In genomic region chr22:30416403-30416802, GRCh38 we compare ENCODE assay signal across 27 cellular contexts. TPM values are rescaled to one million over a fixed set of nuclear protein-coding genes. Genes with fewer than 3 reads are reported as not detected.
DNase-seq lines count a peak whose midpoint lies in the region; ATAC-seq, FAIRE-seq and TF ChIP-seq lines count a peak whose summit lies in the region.
"Had no signal": no experiment of that assay in that cellular context is flagged by ENCODE, and none has a peak within 500 bp of the region (broad histone marks: within the 10 kb centered on the region; RNA-seq: fewer than 3 reads in every experiment).

No MANE protein-coding gene starts in this region.

- peaks cover 48% of the 10 kb centered on the region for H3K36me3 Mint-ChIP-seq in T-cell
- H3K36me3 Mint-ChIP-seq in neural progenitor cell = peaks cover 40% of the 10 kb centered on the region

- H3K79me2 ChIP-seq in mammary epithelial cell (ENCODE audit: insufficient read depth, low read length) (peaks cover 51% of the 10 kb centered on the region), neural progenitor cell (ENCODE audit: low read depth) (no peaks in the 10 kb centered on the region)

- DNase-seq in mammary epithelial cell = peak; percentile 68
- DNase-seq in breast epithelium (ENCODE audit: low spot score in 2 of 2) = no peak
- peak; percentile 78 for DNase-seq in bronchial epithelial cell (ENCODE audit: low read depth)
- peak in 1 of 2 donors; percentile 41 for DNase-seq in left colon
- DNase-seq in T-cell = no peak
- no peak for DNase-seq in neural progenitor cell (ENCODE audit: low spot score)
- no peak for DNase-seq in GM12892 (ENCODE audit: insufficient read length)
- DNase-seq: activated CD4-positive, alpha-beta T cell treated with anti-CD3 and anti-CD28 coated beads for 48 hours; activated CD8-positive, alpha-beta memory T cell treated with anti-CD3 and anti-CD28 coated beads, Interleukin-2, amount 50 U/mL, for 48 hours; activated gamma-delta T cell treated with Interleukin-2 at 50 U/mL for 16 hours; aorta; CD4-positive, CD25-positive, alpha-beta regulatory T cell; DMS79; foreskin fibroblast; kidney; mesendoderm; MV-4-11; NCI-H2081 treated with DMSO at 0.1 percent for 48 hours; NCI-H510A treated with DMSO at 0.1 percent for 48 hours; psoas muscle had no signal

- H3K4me1 Mint-ChIP-seq in T-cell = peaks cover 38 to 41% (median 41%) of the 10 kb centered on the region in 3 donors
- peaks cover 16% of the 10 kb centered on the region for H3K4me1 Mint-ChIP-seq in neural progenitor cell

- 5% methylated on average over 2 of the region's 2 CpGs for WGBS in mammary epithelial cell (ENCODE audit: low coverage, missing lambda C conversion rate)

- FAIRE-seq in bronchial epithelial cell (lab: Jason Lieb, UNC) = no peak
- no peak for FAIRE-seq in GM12892 (lab: Jason Lieb, UNC)
- FAIRE-seq: K562, kidney had no signal

- H3K9ac ChIP-seq in mammary epithelial cell (ENCODE audit: insufficient read depth, low read length) = no peak overlapping the region
- no peak overlapping the region for H3K9ac ChIP-seq in neural progenitor cell

- no peaks in the 10 kb centered on the region for H3F3A ChIP-seq in neural progenitor cell (ENCODE audit: low read depth)

- H3K4me3 ChIP-seq in mammary epithelial cell (replicated peaks in 1 of 3; ENCODE audit: insufficient read depth in 1 of 3, low read depth in 2 of 3, low read length in 3 of 3) (no peak overlapping the region), breast epithelium (no peak overlapping the region), bronchial epithelial cell (ENCODE audit: low read depth, low read length) (no peak overlapping the region), neural progenitor cell (no peak overlapping the region)
- H3K4me3 ChIP-seq: coronary artery, K562, psoas muscle, suprapubic skin had no signal

- dilution Hi-C loops in mammary epithelial cell (cut with HindIII; ENCODE audit: low sequenced_read_pairs) = no loop called here

- H4K20me1 ChIP-seq in mammary epithelial cell (ENCODE audit: insufficient read depth, low read length) (no peaks in the 10 kb centered on the region), neural progenitor cell (ENCODE audit: low read depth) (no peaks in the 10 kb centered on the region)

- no peaks in the 10 kb centered on the region for H3K27me3 Mint-ChIP-seq in T-cell
- no peaks in the 10 kb centered on the region for H3K27me3 Mint-ChIP-seq in neural progenitor cell (ENCODE audit: insufficient read depth, low read depth)
- H3K27me3 Mint-ChIP-seq: CD4-positive, CD25-positive, alpha-beta regulatory T cell had no signal

- H3K27ac Mint-ChIP-seq in T-cell (peak overlapping the region in 1 of 2 donors; percentile 48), neural progenitor cell (no peak overlapping the region)
- H3K27ac Mint-ChIP-seq: nephron had no signal

- no peaks in the 10 kb centered on the region for H3K9me3 Mint-ChIP-seq in T-cell
- no peaks in the 10 kb centered on the region for H3K9me3 Mint-ChIP-seq in neural progenitor cell
- H3K9me3 Mint-ChIP-seq: CD4-positive, CD25-positive, alpha-beta regulatory T cell; nephron had no signal

- BruUV-seq in mammary epithelial cell (replicated peaks; lab: Mats Ljungman, UMichigan) = no TSS peak

- CTCF ChIA-PET in mammary epithelial cell (lab: Charles Lee; ENCODE audit: low non-redundant PET) = interaction anchor here (0.7 kb wide), 1 partner anchor 8 kb away, joined by 4 read pairs; no protein-coding TSS in a partner anchor
- CTCF ChIA-PET in T-cell (lab: Charles Lee) = no interaction called here

- H2AFZ ChIP-seq in mammary epithelial cell (ENCODE audit: low read depth, low read length) (no peak overlapping the region), neural progenitor cell (replicated peaks) (no peak overlapping the region)

- intact Hi-C loops in mammary epithelial cell (cut with micrococcal nuclease) = no loop called here
- intact Hi-C loops in breast epithelium (cut with DNase I; ENCODE audit: low total_unique reads) = no loop called here
- intact Hi-C loops in left colon (cut with DNase I, micrococcal nuclease) = no loop called here

- H3K9me3 ChIP-seq in mammary epithelial cell (replicated peaks; ENCODE audit: insufficient read depth, low read length) (no peaks in the 10 kb centered on the region), breast epithelium (no peaks in the 10 kb centered on the region), neural progenitor cell (ENCODE audit: low read depth) (no peaks in the 10 kb centered on the region)
- H3K9me3 ChIP-seq: psoas muscle, suprapubic skin had no signal

- H3K4me3 Mint-ChIP-seq in T-cell (no peak overlapping the region), neural progenitor cell (no peak overlapping the region)
- H3K4me3 Mint-ChIP-seq: CD4-positive, CD25-positive, alpha-beta regulatory T cell; nephron had no signal

- in situ Hi-C loops in mammary epithelial cell (cut with MboI; ENCODE audit: low sequenced_read_pairs in 2 of 2) = no loop called here

- ATAC-seq in left colon (peak; percentile 90), T-cell (replicated peaks in 1 of 4) (no peak), GM18867 (IDR thresholded peaks at IDR 0.05; ENCODE audit: unreplicated experiment) (no peak)
- ATAC-seq: K562, psoas muscle, SK-N-SH treated with all-trans-retinoic acid at 6 μM for 48 hours had no signal

- no peak for TF ChIP-seq CTCF in mammary epithelial cell (conservative IDR thresholded peaks at IDR 0.05 in 1 of 2, IDR thresholded peaks at IDR 0.05 in 1 of 2; ENCODE audit: extremely low read depth in 1 of 2, insufficient read depth in 1 of 2, low read depth in 1 of 2, low read length in 2 of 2)
- TF ChIP-seq CTCF in breast epithelium (IDR thresholded peaks at IDR 0.05) = no peak
- TF ChIP-seq CTCF in bronchial epithelial cell (IDR thresholded peaks at IDR 0.05; ENCODE audit: insufficient read depth, low read length, severe bottlenecking) = no peak
- TF ChIP-seq CTCF in neural progenitor cell (IDR thresholded peaks at IDR 0.05) = no peak

- peaks cover 78% of the 10 kb centered on the region for H3K4me1 ChIP-seq in mammary epithelial cell (ENCODE audit: insufficient read depth, low read length)
- peaks cover 2 to 5% of the 10 kb centered on the region in 2 donors for H3K4me1 ChIP-seq in breast epithelium
- H3K4me1 ChIP-seq in neural progenitor cell = no peaks in the 10 kb centered on the region
- H3K4me1 ChIP-seq: psoas muscle had no signal

- H3K4me2 ChIP-seq in mammary epithelial cell (ENCODE audit: insufficient read depth, low read depth, low read length) (no peak overlapping the region), neural progenitor cell (no peak overlapping the region)

- H3K36me3 ChIP-seq in mammary epithelial cell (ENCODE audit: insufficient read depth, low read length) = peaks cover 62% of the 10 kb centered on the region
- H3K36me3 ChIP-seq in breast epithelium = peaks cover 9% of the 10 kb centered on the region
- peaks cover 35% of the 10 kb centered on the region for H3K36me3 ChIP-seq in bronchial epithelial cell (ENCODE audit: control insufficient read depth, insufficient read depth, low read length)
- no peaks in the 10 kb centered on the region for H3K36me3 ChIP-seq in neural progenitor cell

- H3K27ac ChIP-seq in mammary epithelial cell (ENCODE audit: insufficient read depth, low read depth, low read length) (peak overlapping the region; percentile 45), breast epithelium (peak overlapping the region in 1 of 2 donors; percentile 63), neural progenitor cell (no peak overlapping the region)
- H3K27ac ChIP-seq: coronary artery, psoas muscle, suprapubic skin had no signal

- POLR2A ChIA-PET in T-cell (lab: Charles Lee) = no interaction called here

- TF ChIP-seq POLR2A in breast epithelium (IDR thresholded peaks at IDR 0.05) = no peak
- no peak for TF ChIP-seq POLR2A in GM12892 (IDR thresholded peaks at IDR 0.05; ENCODE audit: low read depth, low read length)

- no peaks in the 10 kb centered on the region for H3K27me3 ChIP-seq in mammary epithelial cell (ENCODE audit: insufficient read depth, low read length)
- H3K27me3 ChIP-seq in breast epithelium = no peaks in the 10 kb centered on the region
- no peaks in the 10 kb centered on the region for H3K27me3 ChIP-seq in bronchial epithelial cell (ENCODE audit: control insufficient read depth, insufficient read depth, low read length)
- no peaks in the 10 kb centered on the region for H3K27me3 ChIP-seq in neural progenitor cell
- H3K27me3 ChIP-seq: suprapubic skin had no signal

RNA-seq across cellular contexts. Expression of gene MTFP1, which starts 9.2 kb away (rescaled TPM):
- total RNA-seq in mammary epithelial cell (1 to 10 TPM; 1.5 to 6.9 TPM), breast epithelium (10 to 100 TPM in 2 of 3 donors, 1 to 10 TPM in 1; 2.9 to 16.7 (median 14.4) TPM), bronchial epithelial cell (16.0 and 53.2 TPM in 2 replicates), left colon (10 to 100 TPM; 23.1 to 34.9 TPM), T-cell (10 to 100 TPM; 22.7 to 59.2 (median 29.4) TPM), neural progenitor cell (ENCODE audit: low replicate concordance) (29.9 and 67.9 TPM in 2 replicates)
- polyA plus RNA-seq in mammary epithelial cell = 14.3 TPM
- polyA minus RNA-seq in mammary epithelial cell = not detected
- polyA plus RNA-seq in GM12892 (2012; ENCODE audit: missing spikeins) = 53.5 TPM

RNA-seq across cellular contexts. Expression of gene SEC14L2, which starts 19.6 kb away (rescaled TPM):
- total RNA-seq in mammary epithelial cell (100 to 1,000 TPM; 171 to 266 TPM), breast epithelium (10 to 100 TPM in 2 of 3 donors, 1 to 10 TPM in 1; 5.3 to 45.7 (median 29.5) TPM), bronchial epithelial cell (32.6 and 34.5 TPM in 2 replicates), left colon (1 to 10 TPM; 4.6 to 5.2 TPM), T-cell (10 to 100 TPM; 10.9 to 87.9 (median 15.8) TPM), neural progenitor cell (ENCODE audit: low replicate concordance) (4.9 and 5.7 TPM in 2 replicates)
- 168 TPM for polyA plus RNA-seq in mammary epithelial cell
- polyA minus RNA-seq in mammary epithelial cell = 208 TPM
- 2.9 TPM for polyA plus RNA-seq in GM12892 (2012; ENCODE audit: missing spikeins)

RNA-seq across cellular contexts. Expression of gene RNF215, which starts 29.2 kb away (rescaled TPM):
- total RNA-seq in mammary epithelial cell (10 to 100 TPM; 21.6 to 22.0 TPM), breast epithelium (10 to 100 TPM; 13.3 to 15.4 (median 14.0) TPM), bronchial epithelial cell (14.1 and 15.5 TPM in 2 replicates), left colon (1 to 10 TPM; 8.7 to 9.5 TPM), T-cell (1 to 10 TPM; 6.2 to 8.4 (median 6.3) TPM), neural progenitor cell (ENCODE audit: low replicate concordance) (11.9 and 38.5 TPM in 2 replicates)
- 5.0 TPM for polyA plus RNA-seq in mammary epithelial cell
- polyA minus RNA-seq in mammary epithelial cell = 46.1 TPM
- 5.6 TPM for polyA plus RNA-seq in GM12892 (2012; ENCODE audit: missing spikeins)

RNA-seq across cellular contexts. Expression of gene SEC14L3, which starts 55.4 kb away (rescaled TPM):
- not detected for total RNA-seq in mammary epithelial cell
- not detected for polyA plus RNA-seq in mammary epithelial cell
- not detected for polyA minus RNA-seq in mammary epithelial cell
- total RNA-seq in breast epithelium = not detected
- total RNA-seq in bronchial epithelial cell = not detected in 2 replicates
- not detected for total RNA-seq in left colon
- total RNA-seq in T-cell = not detected
- not detected in 2 replicates for total RNA-seq in neural progenitor cell (ENCODE audit: low replicate concordance)
- polyA plus RNA-seq in GM12892 (2012; ENCODE audit: missing spikeins) = not detected
- total RNA-seq: aorta; CD4-positive, CD25-positive, alpha-beta regulatory T cell; K562; kidney; psoas muscle; RPMI7951; suprapubic skin had no signal
- polyA plus RNA-seq: aorta; CD4-positive, CD25-positive, alpha-beta regulatory T cell; K562 had no signal

RNA-seq across cellular contexts. Expression of gene CCDC157, which starts 59.6 kb away (rescaled TPM):
- total RNA-seq in mammary epithelial cell (1 to 10 TPM; 1.9 to 3.2 TPM), breast epithelium (1 to 10 TPM; 2.6 to 7.5 (median 6.6) TPM), bronchial epithelial cell (0.38 and 0.53 TPM in 2 replicates), left colon (1 to 10 TPM; 1.6 to 2.3 TPM), T-cell (10 to 100 TPM in 1 of 5 donors, 1 to 10 TPM in 4; 4.6 to 10.9 (median 5.1) TPM), neural progenitor cell (ENCODE audit: low replicate concordance) (3.7 and 11.1 TPM in 2 replicates)
- 1.6 TPM for polyA plus RNA-seq in mammary epithelial cell
- polyA minus RNA-seq in mammary epithelial cell = 1.9 TPM
- polyA plus RNA-seq in GM12892 (2012; ENCODE audit: missing spikeins) = 0.76 TPM

Comparison
In these comparisons a context has a peak if more than half of its experiments do, and no peak if none do; other contexts are left out.
1. DNase-seq: peak in mammary epithelial cell (single experiment) and bronchial epithelial cell (single experiment); none in breast epithelium (0 of 2), T-cell (0 of 34), neural progenitor cell (single experiment) and GM12892 (single experiment).